ENCODE assay signal across 8 cellular contexts in genomic region chr11:75270896-75271415, GRCh38. TPM values are rescaled to one million over a fixed set of nuclear protein-coding genes. Genes with fewer than 3 reads are reported as not detected.
DNase-seq lines count a peak whose midpoint lies in the region; ATAC-seq and TF ChIP-seq lines count a peak whose summit lies in the region.

No MANE protein-coding gene starts in this region.

- H3K4me1 ChIP-seq in Karpas-422 (ENCODE audit: low read length) (peaks cover 6% of the 10 kb centered on the region), sigmoid colon (no peaks in the 10 kb centered on the region)

- peaks cover 36% of the 10 kb centered on the region for H3K4me1 Mint-ChIP-seq in activated naive CD4-positive, alpha-beta T cell treated with anti-CD3 and anti-CD28 coated beads, Interleukin-2, amount 10 ng/mL, durations not matched to agents 7 days and 5 days

- H3K9ac ChIP-seq in Karpas-422 (ENCODE audit: low read length) = no peak overlapping the region

- ATAC-seq in GM21367 (IDR thresholded peaks at IDR 0.05; ENCODE audit: unreplicated experiment) = no peak
- ATAC-seq in GM19455 (IDR thresholded peaks at IDR 0.05; ENCODE audit: unreplicated experiment) = no peak

- H3K79me2 ChIP-seq in Karpas-422 (ENCODE audit: low read length) = no peaks in the 10 kb centered on the region

- H3K4me3 ChIP-seq in Karpas-422 (ENCODE audit: low read length) (no peak overlapping the region), cardiac fibroblast (replicated peaks in 1 of 2; ENCODE audit: low read depth in 2 of 2, low read length in 2 of 2) (no peak overlapping the region), sigmoid colon (no peak overlapping the region)

- H3K9me3 ChIP-seq in Karpas-422 (ENCODE audit: low read length) (no peaks in the 10 kb centered on the region), sigmoid colon (no peaks in the 10 kb centered on the region)

- H3K36me3 Mint-ChIP-seq in activated naive CD4-positive, alpha-beta T cell treated with anti-CD3 and anti-CD28 coated beads, Interleukin-2, amount 10 ng/mL, durations not matched to agents 7 days and 5 days = peaks cover 8% of the 10 kb centered on the region

- H3K4me2 ChIP-seq in Karpas-422 (ENCODE audit: low read depth, low read length, poor library complexity, severe bottlenecking) = no peak overlapping the region

- H3K27me3 ChIP-seq in Karpas-422 (ENCODE audit: low read length) = no peaks in the 10 kb centered on the region
- H3K27me3 ChIP-seq in sigmoid colon = no peaks in the 10 kb centered on the region

- no peaks in the 10 kb centered on the region for H3K9me2 ChIP-seq in Karpas-422 (replicated peaks; ENCODE audit: insufficient read depth, low read length)

- CTCF ChIA-PET in activated naive CD4-positive, alpha-beta T cell treated with anti-CD3 and anti-CD28 coated beads, Interleukin-2, amount 10 ng/mL, durations not matched to agents 7 days and 5 days (lab: Charles Lee) = interaction anchor here (0.6 to 3.8 kb wide), 22 partner anchors 9 to 342 kb away, joined by 3 to 29 read pairs (median 3); no protein-coding TSS in a partner anchor

- TF ChIP-seq EP300 in sigmoid colon (IDR thresholded peaks at IDR 0.05) = no peak

- intact Hi-C loops in sigmoid colon (cut with DNase I) = no loop called here

- TF ChIP-seq CTCF in cardiac fibroblast (IDR thresholded peaks at IDR 0.05; ENCODE audit: low read depth, low read length) (peak; percentile 48), sigmoid colon (IDR thresholded peaks at IDR 0.05) (no peak)

- WGBS in sigmoid colon, 2 donors = 85 to 93% methylated on average over 3 of the region's 3 CpGs

- no peaks in the 10 kb centered on the region for H3K9me3 Mint-ChIP-seq in activated naive CD4-positive, alpha-beta T cell treated with anti-CD3 and anti-CD28 coated beads, Interleukin-2, amount 10 ng/mL, durations not matched to agents 7 days and 5 days

- H3K27ac Mint-ChIP-seq in activated naive CD4-positive, alpha-beta T cell treated with anti-CD3 and anti-CD28 coated beads, Interleukin-2, amount 10 ng/mL, durations not matched to agents 7 days and 5 days = peak overlapping the region; percentile 17

- no peaks in the 10 kb centered on the region for H3K27me3 Mint-ChIP-seq in activated naive CD4-positive, alpha-beta T cell treated with anti-CD3 and anti-CD28 coated beads, Interleukin-2, amount 10 ng/mL, durations not matched to agents 7 days and 5 days

- H3K27ac ChIP-seq in Karpas-422 (ENCODE audit: low read length) (no peak overlapping the region), sigmoid colon (no peak overlapping the region)

- peak; percentile 62 for DNase-seq in activated naive CD4-positive, alpha-beta T cell treated with anti-CD3 and anti-CD28 coated beads, Interleukin-2, amount 10 ng/mL, durations not matched to agents 7 days and 5 days
- no peak for DNase-seq in activated naive CD4-positive, alpha-beta T cell (lab: John Stamatoyannopoulos, UW)
- DNase-seq in Karpas-422 (peak; percentile 63), cardiac fibroblast (ENCODE audit: low read depth in 2 of 2) (peak in 1 of 2 donors; percentile 36), sigmoid colon (peak; percentile 59), NCI-H446 (lab: John Stamatoyannopoulos, UW) (no peak)

- H3K4me3 Mint-ChIP-seq in activated naive CD4-positive, alpha-beta T cell treated with anti-CD3 and anti-CD28 coated beads, Interleukin-2, amount 10 ng/mL, durations not matched to agents 7 days and 5 days = no peak overlapping the region

- no peaks in the 10 kb centered on the region for H4K20me1 ChIP-seq in Karpas-422 (ENCODE audit: insufficient read depth, low read depth, low read length)

- no peak for TF ChIP-seq POLR2A in sigmoid colon (IDR thresholded peaks at IDR 0.05)

- H3K36me3 ChIP-seq in Karpas-422 (ENCODE audit: insufficient read depth, low read length) (no peaks in the 10 kb centered on the region), sigmoid colon (peaks cover 0 to 90% (median 32%) of the 10 kb centered on the region in 4 donors)

- H2AFZ ChIP-seq in Karpas-422 (ENCODE audit: low read length) = no peak overlapping the region

RNA-seq across cellular contexts. Expression of gene TPBGL, which starts 30.4 kb away (rescaled TPM):
- total RNA-seq in Karpas-422 (2014; rRNA removed; shearing (Covaris generic); ENCODE audit: low replicate concordance) = not detected in 2 replicates
- total RNA-seq in sigmoid colon = under 1 TPM in 3 of 4 donors, not detected in 1; 0.33 to 0.68 (median 0.36) TPM
- under 1 TPM in 1 of 3 donors, not detected in 2; 0.28 TPM for polyA plus RNA-seq in sigmoid colon

Comparison
In these comparisons a context has a peak if more than half of its experiments do, and no peak if none do; other contexts are left out.
1. DNase-seq: peak in activated naive CD4-positive, alpha-beta T cell treated with anti-CD3 and anti-CD28 coated beads, Interleukin-2, amount 10 ng/mL, durations not matched to agents 7 days and 5 days (single experiment), Karpas-422 (single experiment) and sigmoid colon (single experiment); none in activated naive CD4-positive, alpha-beta T cell (0 of 4) and NCI-H446 (0 of 2).